8 cellular contexts compared by ENCODE assay signal in genomic region chr13:27375686-27376326, GRCh38. TPM values are rescaled to one million over a fixed set of nuclear protein-coding genes. Genes with fewer than 3 reads are reported as not detected.
A peak's percentile ranks its signal among the peaks of the same experiment; 100 is the strongest.
DNase-seq lines count a peak whose midpoint lies in the region; ATAC-seq, FAIRE-seq and TF ChIP-seq lines count a peak whose summit lies in the region.

No MANE protein-coding gene starts in this region.

- no peaks in the 10 kb centered on the region for H4K20me1 ChIP-seq in K562 (replicated peaks; ENCODE audit: control insufficient read depth, insufficient read depth, low read length)
- no peaks in the 10 kb centered on the region for H4K20me1 ChIP-seq in keratinocyte (ENCODE audit: control insufficient read depth, extremely low read depth, insufficient read depth, low read length)

- peak; percentile 63 to 76 (median 66) for TF ChIP-seq CTCF in K562 (IDR thresholded peaks at IDR 0.05 in 2 of 3, conservative IDR thresholded peaks at IDR 0.05 in 1 of 3; ENCODE audit: insufficient read depth in 2 of 3, low read depth in 1 of 3, low read length in 3 of 3)
- peak; percentile 80 to 91 (median 81) for TF ChIP-seq CTCF in keratinocyte (optimal IDR thresholded peaks at IDR 0.05 in 1 of 3, IDR thresholded peaks at IDR 0.05 in 1 of 3, conservative IDR thresholded peaks at IDR 0.05 in 1 of 3; ENCODE audit: extremely low read depth in 1 of 3, insufficient read depth in 2 of 3, low read length in 3 of 3)

- H3K9ac ChIP-seq in K562 (ENCODE audit: insufficient read depth in 1 of 2, low read depth in 2 of 2, low read length in 2 of 2) (no peak overlapping the region), keratinocyte (ENCODE audit: control insufficient read depth, extremely low read depth, insufficient read depth, low read length) (no peak overlapping the region)

- H3K27me3 ChIP-seq in MG63 (peaks cover 8% of the 10 kb centered on the region; the same call in 1 of the 2 replicates), K562 (ENCODE audit: control insufficient read depth in 2 of 2, insufficient read depth in 2 of 2, low read length in 2 of 2) (peaks cover 6 to 31% of the 10 kb centered on the region in 2 experiments; a peak in 3 of 5 replicates), keratinocyte (ENCODE audit: control insufficient read depth, extremely low read depth, insufficient read depth, low read length) (peaks cover 9% of the 10 kb centered on the region)

- POLR2A ChIA-PET in K562 (lab: Yijun Ruan, JAX): no interaction called here

- H3K27ac ChIP-seq in K562 (ENCODE audit: extremely low read depth, low read depth, low read length) (no peak overlapping the region), keratinocyte (ENCODE audit: control insufficient read depth, insufficient read depth, low read length) (no peak overlapping the region)

- peaks cover 36% of the 10 kb centered on the region for H3K27me3 Mint-ChIP-seq in T-helper 17 cell

- TF ChIP-seq RAD21 in K562 (CRISPR knock-in tag; conservative IDR thresholded peaks at IDR 0.05 in 1 of 2, IDR thresholded peaks at IDR 0.05 in 1 of 2): peak in 1 of 2 experiments; percentile 41; a peak in 1 of 4 replicates

- DNase-seq in GM04503 (ENCODE audit: low read depth) (peak; percentile 27), MG63 (peak; percentile 73), T-helper 17 cell (peak; percentile 27 to 35 (median 31)), K562 (ENCODE audit: extremely low read depth in 1 of 4, low spot score in 3 of 4) (peak; percentile 66 to 69 (median 68)), keratinocyte (ENCODE audit: low read depth, low spot score) (no peak), NCI-H128 (lab: John Stamatoyannopoulos, UW; ENCODE audit: unreplicated experiment) (no peak)
- peak; percentile 57 for DNase-seq in stimulated activated CD4-positive, alpha-beta T cell treated with anti-CD3 and anti-CD28 coated beads, Interleukin-4, amount 100 ng/mL, for 1 hour

- no peak overlapping the region for H3K27ac Mint-ChIP-seq in T-helper 17 cell

- H3K4me3 Mint-ChIP-seq in T-helper 17 cell: no peak overlapping the region

- ATAC-seq in T-helper 17 cell (peak; percentile 44), K562 (peak; percentile 86), GM18858 (IDR thresholded peaks at IDR 0.05; ENCODE audit: unreplicated experiment) (no peak)

- 47% methylated on average over 11 of the region's 15 CpGs for WGBS in K562 (ENCODE audit: insufficient coverage, low coverage, missing lambda C conversion rate)

- TF ChIP-seq EP300 in K562 (IDR thresholded peaks at IDR 0.05; ENCODE audit: low read length): no peak

- no peak for TF ChIP-seq POLR2A in K562 (conservative IDR thresholded peaks at IDR 0.05)

- CTCF ChIA-PET in K562 (lab: Yijun Ruan, JAX; ENCODE audit: low intra/inter-chr PET ratio): interaction anchor here (0.6 to 2.1 kb wide), 3 partner anchors 10 to 451 kb away, joined by 3 to 16 read pairs (median 4); partner anchors contain the start of gene POLR1D

- no peaks in the 10 kb centered on the region for H3K9me3 ChIP-seq in MG63
- no peaks in the 10 kb centered on the region for H3K9me3 ChIP-seq in T-helper 17 cell (ENCODE audit: control insufficient read depth, low read length, poor library complexity, severe bottlenecking)
- no peaks in the 10 kb centered on the region for H3K9me3 ChIP-seq in K562 (replicated peaks; ENCODE audit: control insufficient read depth, insufficient read depth, low read depth, low read length)
- no peaks in the 10 kb centered on the region for H3K9me3 ChIP-seq in keratinocyte (ENCODE audit: control insufficient read depth, low read depth, low read length)

- H2AFZ ChIP-seq in K562 (ENCODE audit: low read depth, low read length) (no peak overlapping the region), keratinocyte (ENCODE audit: control insufficient read depth, low read length) (no peak overlapping the region)

- no TSS peak for BruUV-seq in K562 (replicated peaks; lab: Mats Ljungman, UMichigan)

- in situ Hi-C loops in K562 (cut with MboI): loop anchor here (5.0 kb wide), 1 partner anchor 611 kb away; the partner anchor contains the start of gene URAD

- dilution Hi-C loops in keratinocyte (cut with MboI; ENCODE audit: extremely low pct_ligation_motif_present, low sequenced_read_pairs): no loop called here

- FAIRE-seq in K562 (lab: Jason Lieb, UNC): peak; percentile 77
- no peak for FAIRE-seq in keratinocyte (lab: Jason Lieb, UNC)

- H3K36me3 Mint-ChIP-seq in T-helper 17 cell (ENCODE audit: low read depth): no peaks in the 10 kb centered on the region

- H3K36me3 ChIP-seq in MG63 (no peaks in the 10 kb centered on the region), K562 (ENCODE audit: control insufficient read depth, insufficient read depth, low read length) (no peaks in the 10 kb centered on the region), keratinocyte (ENCODE audit: control insufficient read depth in 2 of 2, extremely low read depth in 1 of 2, insufficient read depth in 2 of 2, low read length in 2 of 2) (no peaks in the 10 kb centered on the region)

- H3K4me2 ChIP-seq in K562 (ENCODE audit: insufficient read depth, low read length) (no peak overlapping the region; the same call in 1 of the 2 replicates), keratinocyte (ENCODE audit: control insufficient read depth, extremely low read depth, insufficient read depth, low read depth, low read length) (no peak overlapping the region)

- H3K79me2 ChIP-seq in K562 (ENCODE audit: control insufficient read depth, insufficient read depth, low read length) (no peaks in the 10 kb centered on the region), keratinocyte (ENCODE audit: control insufficient read depth, insufficient read depth, low read length) (no peaks in the 10 kb centered on the region)

- H3K4me3 ChIP-seq in MG63: no peak overlapping the region
- no peak overlapping the region for H3K4me3 ChIP-seq in K562
- no peak overlapping the region for H3K4me3 ChIP-seq in keratinocyte (ENCODE audit: control insufficient read depth in 2 of 3, extremely low read depth in 1 of 3, insufficient read depth in 2 of 3, low read depth in 1 of 3, low read length in 3 of 3)

- intact Hi-C loops in K562 (cut with micrococcal nuclease): no loop called here

- peaks cover 3% of the 10 kb centered on the region for H3K4me1 Mint-ChIP-seq in T-helper 17 cell

- H3K4me1 ChIP-seq in K562 (replicated peaks in 1 of 2; ENCODE audit: control insufficient read depth in 2 of 2, insufficient read depth in 2 of 2, low read length in 2 of 2): no peaks in the 10 kb centered on the region
- no peaks in the 10 kb centered on the region for H3K4me1 ChIP-seq in keratinocyte (ENCODE audit: control insufficient read depth, extremely low read depth, insufficient read depth, low read length)

- H3K9me1 ChIP-seq in K562 (ENCODE audit: control insufficient read depth, insufficient read depth, low read length) (no peaks in the 10 kb centered on the region), keratinocyte (ENCODE audit: control insufficient read depth, extremely low read depth, insufficient read depth, low read length) (no peaks in the 10 kb centered on the region)

TF ChIP-seq in K562, 482 proteins besides CTCF, POLR2A, EP300 and RAD21 (continues in another document):
- TF ChIP-seq KLF16 (IDR thresholded peaks at IDR 0.05) (0 out of 2 replicates have a peak, but pooled peaks have one; percentile 8), EP400 (IDR thresholded peaks at IDR 0.05) (no peak), JUN (IDR thresholded peaks at IDR 0.05; ENCODE audit: borderline replicate concordance, low read depth, low read length) (no peak), JUN (CRISPR knock-in tag; IDR thresholded peaks at IDR 0.05; ENCODE audit: borderline replicate concordance) (no peak), ZFP36 (IDR thresholded peaks at IDR 0.05; ENCODE audit: low read depth, low read length, partially characterized antibody) (peak; percentile 19)

RNA-seq across cellular contexts. Expression of gene GTF3A, which starts 48.6 kb away (rescaled TPM):
- total RNA-seq in MG63 (2014; rRNA removed; shearing (Covaris generic); ENCODE audit: low replicate concordance): 310 and 416 TPM in 2 replicates
- total RNA-seq in T-helper 17 cell: 100 to 1,000 TPM; 164 to 171 TPM
- 33.9 and 37.6 TPM in 2 replicates for total RNA-seq in K562 (2011; cell fraction: chromatin; rRNA removed; ENCODE audit: low replicate concordance)
- total RNA-seq in K562 (2011; cell fraction: nucleolus; rRNA removed): 30.0 and 31.3 TPM in 2 replicates
- total RNA-seq in K562 (2011; cell fraction: nucleoplasm; rRNA removed): 35.6 and 63.0 TPM in 2 replicates
- total RNA-seq in K562 (2014; rRNA removed): 197 and 224 TPM in 2 replicates
- total RNA-seq in K562 (2014; rRNA removed; fragmentation: Illumina TruSeq; extraction: Trizol): 239 and 267 TPM in 2 replicates
- 184 and 203 TPM in 2 replicates for total RNA-seq in K562 (2015; rRNA removed; fragmentation: Illumina TruSeq; extraction: Trizol)
- 152 and 160 TPM in 2 replicates for total RNA-seq in K562 (2021)
- 126 and 174 TPM in 2 replicates for polyA plus RNA-seq in K562 (2011; rRNA removed)
- 69.8 and 130 TPM in 2 replicates for polyA plus RNA-seq in K562 (2011; cell fraction: cytosol; rRNA removed)
- polyA plus RNA-seq in K562 (2011; cell fraction: nucleus; rRNA removed): 73.0 and 80.9 TPM in 2 replicates
- polyA plus RNA-seq in K562 (2012): 119 and 134 TPM in 2 replicates
- 261 and 303 TPM in 2 replicates for polyA plus RNA-seq in K562 (2014; fragmentation: Illumina TruSeq; extraction: Trizol)
- polyA plus RNA-seq in K562 (2014; fragmentation: Nextera tagmentation; extraction: Ambion mirVana): 10 to 100 TPM; 47.5 to 63.9 TPM
- polyA plus RNA-seq in K562 (2014; rRNA removed): 161 and 162 TPM in 2 replicates
- 101 and 123 TPM in 2 replicates for polyA minus RNA-seq in K562 (2011; rRNA and poly(A)+ RNA removed)
- 51.2 and 61.3 TPM in 2 replicates for polyA minus RNA-seq in K562 (2011; cell fraction: cytosol; rRNA and poly(A)+ RNA removed)
- polyA minus RNA-seq in K562 (2011; cell fraction: nucleus; rRNA and poly(A)+ RNA removed): 41.2 and 50.1 TPM in 2 replicates
- polyA plus RNA-seq in keratinocyte: 41.5 to 97.8 TPM (median 95.5 TPM) in 3 replicates
- 138 TPM for polyA plus RNA-seq in keratinocyte (2011; ENCODE audit: low read depth)
- 72.7 and 138 TPM in 2 replicates for polyA plus RNA-seq in keratinocyte (2011; cell fraction: cytosol; rRNA removed)
- polyA plus RNA-seq in keratinocyte (2011; cell fraction: nucleus; rRNA removed): 16.5 and 23.1 TPM in 2 replicates
- 58.6 and 74.2 TPM in 2 replicates for polyA plus RNA-seq in keratinocyte (2012; ENCODE audit: low replicate concordance)
- 22.1 to 48.6 TPM (median 36.3 TPM) in 3 replicates for polyA minus RNA-seq in keratinocyte
- polyA minus RNA-seq in keratinocyte (2011; cell fraction: cytosol; rRNA and poly(A)+ RNA removed): 57.7 TPM
- polyA minus RNA-seq in keratinocyte (2011; cell fraction: nucleus; rRNA and poly(A)+ RNA removed): 4.9 and 11.0 TPM in 2 replicates

Comparison
In these comparisons a context has a peak if more than half of its experiments do, and no peak if none do; other contexts are left out.
1. DNase-seq: peak in GM04503 (single experiment), MG63 (single experiment), T-helper 17 cell (3 of 3), K562 (4 of 4) and stimulated activated CD4-positive, alpha-beta T cell treated with anti-CD3 and anti-CD28 coated beads, Interleukin-4, amount 100 ng/mL, for 1 hour (single experiment); none in keratinocyte (single experiment) and NCI-H128 (single experiment).